ENCODE assay signal across 8 cellular contexts in the genomic region with DNA sequence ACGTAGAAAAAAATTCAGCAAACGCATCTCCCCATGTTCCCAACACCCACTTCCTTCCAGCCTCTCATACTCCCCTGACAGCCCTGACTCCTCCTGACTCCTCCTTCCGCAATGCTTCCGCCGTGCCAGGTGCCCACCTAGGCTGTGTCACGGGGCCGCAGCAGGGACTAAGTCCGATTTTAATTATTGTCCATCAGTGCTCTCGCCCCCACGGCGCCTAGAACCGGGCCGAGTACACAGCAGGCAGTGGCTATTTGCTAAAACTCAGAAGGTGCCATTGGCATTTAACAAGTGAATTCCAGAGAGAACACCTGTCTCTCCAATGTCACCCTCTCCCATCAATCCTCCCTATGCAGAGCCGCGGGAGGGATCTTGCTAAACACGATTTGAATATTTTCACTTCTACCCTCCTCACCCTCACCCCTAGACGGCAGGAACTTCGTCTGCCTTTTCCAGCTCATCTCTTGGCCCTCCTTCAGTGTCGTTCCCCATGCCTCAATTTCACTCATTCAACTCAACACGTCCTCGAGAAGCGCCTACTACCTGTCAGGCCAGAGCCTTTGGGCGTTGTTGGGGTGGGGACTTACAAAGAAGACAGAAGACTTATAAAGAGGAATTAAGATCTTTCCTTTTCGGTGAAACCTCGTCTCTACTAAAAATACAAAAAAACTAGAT. TPM values are rescaled to one million over a fixed set of nuclear protein-coding genes. Genes with fewer than 3 reads are reported as not detected.
DNase-seq lines count a peak whose midpoint lies in the region; ATAC-seq and TF ChIP-seq lines count a peak whose summit lies in the region.

No MANE protein-coding gene starts in this region.

- no peak overlapping the region for H3K4me3 Mint-ChIP-seq in immature natural killer cell

- WGBS in adrenal gland, 4 donors = 0 to 2% (median 1%) methylated on average over 25 of the region's 25 CpGs

- no peaks in the 10 kb centered on the region for H3K9me3 ChIP-seq in adrenal gland (replicated peaks in 1 of 3)

- peak overlapping the region in 2 of 4 donors; percentile 43 to 70 for H3K4me3 ChIP-seq in adrenal gland

- intact Hi-C loops in adrenal gland (cut with DNase I) = no loop called here

- H3K9me3 Mint-ChIP-seq in immature natural killer cell = no peaks in the 10 kb centered on the region

- peaks cover 0 to 17% (median 16%) of the 10 kb centered on the region in 3 donors for H3K27me3 Mint-ChIP-seq in immature natural killer cell (ENCODE audit: low read depth in 3 of 3)

- peak; percentile 1 for ATAC-seq in HG02938 (IDR thresholded peaks at IDR 0.05; ENCODE audit: unreplicated experiment)

- H3K27me3 ChIP-seq in adrenal gland = no peaks in the 10 kb centered on the region

- peaks cover 7 to 8% of the 10 kb centered on the region in 2 donors for H3K4me1 ChIP-seq in adrenal gland (replicated peaks in 1 of 2)

- no peak for TF ChIP-seq POLR2A in adrenal gland (IDR thresholded peaks at IDR 0.05)

- H3K4me1 Mint-ChIP-seq in immature natural killer cell = peaks cover 0 to 9% of the 10 kb centered on the region in 2 donors

- no peaks in the 10 kb centered on the region for H3K36me3 ChIP-seq in adrenal gland (replicated peaks in 1 of 2)

- H3K36me3 Mint-ChIP-seq in immature natural killer cell = no peaks in the 10 kb centered on the region

- H3K27ac ChIP-seq in adrenal gland = peak overlapping the region; percentile 93 to 99 (median 97)

- DNase-seq in activated T-cell treated with anti-CD3 and anti-CD28 coated beads, Interleukin-2, amount 50 U/mL, for 1 hour = peak; percentile 52
- DNase-seq in activated T-cell treated with anti-CD3 and anti-CD28 coated beads for 4 hours (no peak), NCI-H460 (ENCODE audit: extremely low read depth, low read depth) (peak; percentile 15), adrenal gland (peak in 4 of 7 donors; percentile 23 to 63 (median 40)), immature natural killer cell (peak in 2 of 3 donors; percentile 30 to 38)
- peak; percentile 6 to 22 for DNase-seq in stimulated activated CD4-positive, alpha-beta T cell treated with anti-CD3 and anti-CD28 coated beads, Interleukin-1b, Interleukin-23, amount 100 ng/mL, for 4 hours (ENCODE audit: low read depth in 2 of 2)
- DNase-seq in effector CD4-positive, alpha-beta T cell = no peak

- peak overlapping the region in 1 of 6 donors; percentile 97 for H3K27ac Mint-ChIP-seq in immature natural killer cell

- TF ChIP-seq CTCF in adrenal gland (IDR thresholded peaks at IDR 0.05) = no peak

RNA-seq across cellular contexts. Expression of gene SHF, which starts 11.5 kb away (rescaled TPM):
- total RNA-seq in NCI-H460 (2014; rRNA removed; shearing (Covaris generic)) = 1.4 and 3.1 TPM in 2 replicates
- polyA plus RNA-seq in NCI-H460 (2014; cell fraction: nucleus; rRNA removed) = 0.25 and 3.8 TPM in 2 replicates
- total RNA-seq in adrenal gland = 10 to 100 TPM; 10.6 to 23.4 (median 17.3) TPM
- 10 to 100 TPM in 2 of 3 donors, 1 to 10 TPM in 1; 5.7 to 30.0 (median 19.2) TPM for polyA plus RNA-seq in adrenal gland
- 1 to 10 TPM in 2 of 3 donors, under 1 TPM in 1; 0.76 to 2.0 (median 1.9) TPM for polyA plus RNA-seq in immature natural killer cell

RNA-seq across cellular contexts. Expression of gene SLC28A2, which starts 52.8 kb away (rescaled TPM):
- not detected in 2 replicates for total RNA-seq in NCI-H460 (2014; rRNA removed; shearing (Covaris generic))
- not detected in 2 replicates for polyA plus RNA-seq in NCI-H460 (2014; cell fraction: nucleus; rRNA removed)
- under 1 TPM in 4 of 8 donors, not detected in 4; 0.04 to 0.37 (median 0.17) TPM for total RNA-seq in adrenal gland
- polyA plus RNA-seq in adrenal gland (under 1 TPM in 1 of 3 donors, not detected in 2; 0.03 TPM), immature natural killer cell (not detected)

Comparison
In these comparisons a context has a peak if more than half of its experiments do, and no peak if none do; other contexts are left out.
1. DNase-seq: peak in activated T-cell treated with anti-CD3 and anti-CD28 coated beads, Interleukin-2, amount 50 U/mL, for 1 hour (single experiment), NCI-H460 (single experiment), adrenal gland (4 of 7), immature natural killer cell (2 of 3) and stimulated activated CD4-positive, alpha-beta T cell treated with anti-CD3 and anti-CD28 coated beads, Interleukin-1b, Interleukin-23, amount 100 ng/mL, for 4 hours (2 of 2); none in activated T-cell treated with anti-CD3 and anti-CD28 coated beads for 4 hours (single experiment) and effector CD4-positive, alpha-beta T cell (single experiment).